ENCODE assay signal across 9 cellular contexts in genomic region chr6:169800668-169801395, GRCh38. TPM values are rescaled to one million over a fixed set of nuclear protein-coding genes. Genes with fewer than 3 reads are reported as not detected.
DNase-seq lines count a peak whose midpoint lies in the region; ATAC-seq, FAIRE-seq and TF ChIP-seq lines count a peak whose summit lies in the region.
"Had no signal": no experiment of that assay in that cellular context is flagged by ENCODE, and none has a peak within 500 bp of the region (broad histone marks: within the 10 kb centered on the region; RNA-seq: fewer than 3 reads in every experiment).

No MANE protein-coding gene starts in this region.

- DNase-seq in D341Med (ENCODE audit: low spot score) (peak; percentile 34), RWPE2 (ENCODE audit: low spot score) (no peak), upper lobe of right lung (peak; percentile 67), Kasumi-1 (lab: John Stamatoyannopoulos, UW) (no peak), cerebellar nuclear complex (lab: John Stamatoyannopoulos, UW) (no peak)
- DNase-seq in stimulated activated CD4-positive, alpha-beta T cell treated with anti-CD3 and anti-CD28 coated beads, Interleukin-4, amount 100 ng/mL, for 4 hours: no peak

- H3K9me3 ChIP-seq in HEK293 (ENCODE audit: control insufficient read depth, insufficient read depth, low read depth, low read length) (no peaks in the 10 kb centered on the region), RWPE2 (ENCODE audit: severe bottlenecking) (no peaks in the 10 kb centered on the region), upper lobe of right lung (no peaks in the 10 kb centered on the region)

- TF ChIP-seq CTCF in HEK293 (tag by site-specific recombination; IDR thresholded peaks at IDR 0.05): no peak
- no peak for TF ChIP-seq CTCF in RWPE2 (IDR thresholded peaks at IDR 0.05; ENCODE audit: poor library complexity, severe bottlenecking)
- TF ChIP-seq CTCF in upper lobe of right lung (IDR thresholded peaks at IDR 0.05): no peak

- H3K4me3 ChIP-seq in HEK293 (ENCODE audit: low read depth, low read length) (no peak overlapping the region), RWPE2 (ENCODE audit: severe bottlenecking) (no peak overlapping the region), upper lobe of right lung (no peak overlapping the region)

- H3K4me1 ChIP-seq in HEK293 (ENCODE audit: control insufficient read depth, insufficient read depth, low read length): peaks cover 19% of the 10 kb centered on the region
- H3K4me1 ChIP-seq in RWPE2 (ENCODE audit: insufficient read depth, poor library complexity, severe bottlenecking): no peaks in the 10 kb centered on the region
- H3K4me1 ChIP-seq in upper lobe of right lung: peaks cover 4% of the 10 kb centered on the region

- CTCF ChIA-PET in HEK293 (lab: Yijun Ruan, JAX): interaction anchor here (0.6 to 3.5 kb wide), 4 partner anchors 11 to 717 kb away, joined by 3 to 25 read pairs (median 4); no protein-coding TSS in a partner anchor

- POLR2A ChIA-PET in HEK293 (lab: Yijun Ruan, JAX): interaction anchor here (0.8 to 1.7 kb wide), 4 partner anchors 9 to 99 kb away, joined by 3 to 7 read pairs (median 4); partner anchors contain the start of genes C6orf120, DYNLT2, ERMARD and WDR27

- H3K27ac ChIP-seq in HEK293 (ENCODE audit: extremely low read depth, low read depth, low read length) (peak overlapping the region; percentile 59; the same call in 1 of the 2 replicates), RWPE2 (ENCODE audit: poor library complexity, severe bottlenecking) (no peak overlapping the region), upper lobe of right lung (no peak overlapping the region)

- intact Hi-C loops in upper lobe of right lung (cut with DNase I): no loop called here

- ATAC-seq in RWPE2 (ENCODE audit: low read depth) (peak; percentile 70), upper lobe of right lung (peak; percentile 82)

- peaks cover 2% of the 10 kb centered on the region for H3K27me3 ChIP-seq in RWPE2 (ENCODE audit: insufficient read depth, poor library complexity, severe bottlenecking)
- no peaks in the 10 kb centered on the region for H3K27me3 ChIP-seq in upper lobe of right lung

- peak; percentile 61 for FAIRE-seq in islet of Langerhans (lab: Jason Lieb, UNC)
- FAIRE-seq: colon had no signal

- no peaks in the 10 kb centered on the region for H3K36me3 ChIP-seq in HEK293 (ENCODE audit: control insufficient read depth in 2 of 2, insufficient read depth in 1 of 2, low read length in 2 of 2)
- H3K36me3 ChIP-seq in RWPE2 (ENCODE audit: low read depth): no peaks in the 10 kb centered on the region
- H3K36me3 ChIP-seq in upper lobe of right lung: no peaks in the 10 kb centered on the region

TF ChIP-seq in HEK293, 187 proteins besides CTCF, POLR2A, EP300 and RAD21 (continues in another document):
- TF ChIP-seq MEIS1 (CRISPR knock-in tag; IDR thresholded peaks at IDR 0.05; ENCODE audit: borderline replicate concordance) (no peak), ZNF416 (tag by site-specific recombination; IDR thresholded peaks at IDR 0.05) (no peak), HOXC10 (CRISPR knock-in tag; IDR thresholded peaks at IDR 0.05) (no peak), ZNF211 (tag by site-specific recombination; IDR thresholded peaks at IDR 0.05; ENCODE audit: low read depth) (no peak), RBAK (tag by site-specific recombination; IDR thresholded peaks at IDR 0.05) (no peak), KLF10 (tag by site-specific recombination; IDR thresholded peaks at IDR 0.05) (no peak), ZSCAN18 (tag by site-specific recombination; IDR thresholded peaks at IDR 0.05) (no peak), KLF1 (tag by site-specific recombination; IDR thresholded peaks at IDR 0.05) (no peak), ZNF248 (tag by site-specific recombination; IDR thresholded peaks at IDR 0.05) (no peak), ZNF571 (tag by site-specific recombination; IDR thresholded peaks at IDR 0.05) (no peak), ZBTB8A (tag by site-specific recombination; IDR thresholded peaks at IDR 0.05) (0 out of 2 replicates have a peak, but pooled peaks have one; percentile 15), ZNF184 (tag by site-specific recombination; IDR thresholded peaks at IDR 0.05) (no peak), ZNF510 (tag by site-specific recombination; IDR thresholded peaks at IDR 0.05; ENCODE audit: insufficient replicate concordance) (no peak), ZBTB21 (tag by site-specific recombination; IDR thresholded peaks at IDR 0.05) (no peak), ZNF701 (tag by site-specific recombination; IDR thresholded peaks at IDR 0.05) (no peak), ZNF639 (tag by site-specific recombination; IDR thresholded peaks at IDR 0.05) (no peak), ZFP69B (tag by site-specific recombination; IDR thresholded peaks at IDR 0.05) (no peak)
- TF ChIP-seq, protein P1, sequence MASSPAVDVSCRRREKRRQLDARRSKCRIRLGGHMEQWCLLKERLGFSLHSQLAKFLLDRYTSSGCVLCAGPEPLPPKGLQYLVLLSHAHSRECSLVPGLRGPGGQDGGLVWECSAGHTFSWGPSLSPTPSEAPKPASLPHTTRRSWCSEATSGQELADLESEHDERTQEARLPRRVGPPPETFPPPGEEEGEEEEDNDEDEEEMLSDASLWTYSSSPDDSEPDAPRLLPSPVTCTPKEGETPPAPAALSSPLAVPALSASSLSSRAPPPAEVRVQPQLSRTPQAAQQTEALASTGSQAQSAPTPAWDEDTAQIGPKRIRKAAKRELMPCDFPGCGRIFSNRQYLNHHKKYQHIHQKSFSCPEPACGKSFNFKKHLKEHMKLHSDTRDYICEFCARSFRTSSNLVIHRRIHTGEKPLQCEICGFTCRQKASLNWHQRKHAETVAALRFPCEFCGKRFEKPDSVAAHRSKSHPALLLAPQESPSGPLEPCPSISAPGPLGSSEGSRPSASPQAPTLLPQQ (tag by site-specific recombination; IDR thresholded peaks at IDR 0.05): peak; percentile 32; the same call in 1 of the 2 replicates
- TF ChIP-seq, protein P2, sequence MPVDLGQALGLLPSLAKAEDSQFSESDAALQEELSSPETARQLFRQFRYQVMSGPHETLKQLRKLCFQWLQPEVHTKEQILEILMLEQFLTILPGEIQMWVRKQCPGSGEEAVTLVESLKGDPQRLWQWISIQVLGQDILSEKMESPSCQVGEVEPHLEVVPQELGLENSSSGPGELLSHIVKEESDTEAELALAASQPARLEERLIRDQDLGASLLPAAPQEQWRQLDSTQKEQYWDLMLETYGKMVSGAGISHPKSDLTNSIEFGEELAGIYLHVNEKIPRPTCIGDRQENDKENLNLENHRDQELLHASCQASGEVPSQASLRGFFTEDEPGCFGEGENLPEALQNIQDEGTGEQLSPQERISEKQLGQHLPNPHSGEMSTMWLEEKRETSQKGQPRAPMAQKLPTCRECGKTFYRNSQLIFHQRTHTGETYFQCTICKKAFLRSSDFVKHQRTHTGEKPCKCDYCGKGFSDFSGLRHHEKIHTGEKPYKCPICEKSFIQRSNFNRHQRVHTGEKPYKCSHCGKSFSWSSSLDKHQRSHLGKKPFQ (tag by site-specific recombination; IDR thresholded peaks at IDR 0.05): no peak
- TF ChIP-seq, protein P3, sequence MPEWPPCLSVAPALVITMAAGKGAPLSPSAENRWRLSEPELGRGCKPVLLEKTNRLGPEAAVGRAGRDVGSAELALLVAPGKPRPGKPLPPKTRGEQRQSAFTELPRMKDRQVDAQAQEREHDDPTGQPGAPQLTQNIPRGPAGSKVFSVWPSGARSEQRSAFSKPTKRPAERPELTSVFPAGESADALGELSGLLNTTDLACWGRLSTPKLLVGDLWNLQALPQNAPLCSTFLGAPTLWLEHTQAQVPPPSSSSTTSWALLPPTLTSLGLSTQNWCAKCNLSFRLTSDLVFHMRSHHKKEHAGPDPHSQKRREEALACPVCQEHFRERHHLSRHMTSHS (tag by site-specific recombination; IDR thresholded peaks at IDR 0.05): no peak
- TF ChIP-seq, protein P4, sequence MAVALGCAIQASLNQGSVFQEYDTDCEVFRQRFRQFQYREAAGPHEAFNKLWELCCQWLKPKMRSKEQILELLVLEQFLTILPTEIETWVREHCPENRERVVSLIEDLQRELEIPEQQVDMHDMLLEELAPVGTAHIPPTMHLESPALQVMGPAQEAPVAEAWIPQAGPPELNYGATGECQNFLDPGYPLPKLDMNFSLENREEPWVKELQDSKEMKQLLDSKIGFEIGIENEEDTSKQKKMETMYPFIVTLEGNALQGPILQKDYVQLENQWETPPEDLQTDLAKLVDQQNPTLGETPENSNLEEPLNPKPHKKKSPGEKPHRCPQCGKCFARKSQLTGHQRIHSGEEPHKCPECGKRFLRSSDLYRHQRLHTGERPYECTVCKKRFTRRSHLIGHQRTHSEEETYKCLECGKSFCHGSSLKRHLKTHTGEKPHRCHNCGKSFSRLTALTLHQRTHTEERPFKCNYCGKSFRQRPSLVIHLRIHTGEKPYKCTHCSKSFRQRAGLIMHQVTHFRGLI (tag by site-specific recombination; IDR thresholded peaks at IDR 0.05): no peak

RNA-seq across cellular contexts. Expression of gene ERMARD, which starts 49.4 kb away (rescaled TPM):
- 25.6 TPM for total RNA-seq in upper lobe of right lung

RNA-seq across cellular contexts. Expression of gene DYNLT2, which starts 49.5 kb away (rescaled TPM):
- 1.2 TPM for total RNA-seq in upper lobe of right lung

Comparison
In these comparisons a context has a peak if more than half of its experiments do, and no peak if none do; other contexts are left out.
1. DNase-seq: peak in D341Med (single experiment) and upper lobe of right lung (single experiment); none in RWPE2 (single experiment), stimulated activated CD4-positive, alpha-beta T cell treated with anti-CD3 and anti-CD28 coated beads, Interleukin-4, amount 100 ng/mL, for 4 hours (0 of 2), Kasumi-1 (0 of 2) and cerebellar nuclear complex (0 of 2).